ENCODE assay signal across 31 cellular contexts in genomic region chr11:15526032-15526431, GRCh38.
"Had no signal": no experiment of that assay in that cellular context is flagged by ENCODE, and none has a peak within 500 bp of the region (broad histone marks: within the 10 kb centered on the region; RNA-seq: fewer than 3 reads in every experiment).

No MANE protein-coding gene starts in this region.

- H3K4me2 ChIP-seq: KMS-11 had no signal

- H3K9ac ChIP-seq: KMS-11 had no signal

- H3K4me3 ChIP-seq: MG63 had no signal

- H3K27ac ChIP-seq: KMS-11 had no signal

- H3K9me3 ChIP-seq: MG63 had no signal

- H3K36me3 ChIP-seq: MG63 had no signal

- DNase-seq: Karpas-422, Kasumi-1, MG63, MM.1S, MV-4-11, NCI-H1048, NCI-H1092, NCI-H1092 treated with DMSO at 0.1 percent for 48 hours, NCI-H1417, NCI-H1417 treated with DMSO at 0.1 percent for 48 hours, NCI-H1436, NCI-H1436 treated with DMSO at 0.1 percent for 48 hours, NCI-H146, NCI-H1694, NCI-H1694 treated with DMSO at 0.1 percent for 48 hours, NCI-H187 treated with DMSO at 0.1 percent for 48 hours, NCI-H1930, NCI-H2081, NCI-H2081 treated with DMSO at 0.1 percent for 48 hours, NCI-H2107, NCI-H2171, NCI-H2171 treated with DMSO at 0.1 percent for 48 hours, NCI-H2227 treated with DMSO at 0.1 percent for 48 hours, NCI-H226, NCI-H345, NCI-H446, NCI-H446 treated with DMSO at 0.1 percent for 48 hours, NCI-H510A, NCI-H510A treated with DMSO at 0.1 percent for 48 hours, NCI-H524 had no signal

- H3K27me3 ChIP-seq: MG63 had no signal
